ENCODE assay signal across 20 cellular contexts in the genomic region with DNA sequence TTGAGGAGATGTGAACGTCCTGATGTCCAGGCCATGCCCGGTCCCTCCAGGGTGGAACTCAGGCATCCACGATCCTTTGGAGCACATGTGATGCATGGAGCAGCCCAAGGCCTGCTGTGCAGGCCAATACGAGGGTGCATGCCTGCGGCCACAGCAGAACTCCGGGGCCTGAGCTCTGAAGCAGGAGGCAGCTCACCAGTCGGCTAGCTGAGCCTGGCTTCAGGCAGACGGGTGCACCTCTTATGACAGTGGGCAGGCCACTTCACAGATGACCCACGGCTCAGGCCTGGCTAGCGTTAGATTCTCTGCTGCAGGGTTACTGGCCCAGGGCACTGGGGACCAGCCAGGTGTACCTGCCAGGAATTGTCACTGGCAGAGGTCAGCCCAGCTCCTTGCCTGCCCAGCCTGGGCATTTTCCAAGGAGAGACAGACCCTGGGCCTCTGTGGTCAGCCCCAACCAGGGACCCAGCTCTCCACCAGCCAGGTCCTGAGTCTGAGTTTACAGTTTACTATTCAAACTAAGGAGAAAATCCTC. TPM values are rescaled to one million over a fixed set of nuclear protein-coding genes. Genes with fewer than 3 reads are reported as not detected.
DNase-seq lines count a peak whose midpoint lies in the region; FAIRE-seq and TF ChIP-seq lines count a peak whose summit lies in the region.
"Had no signal": no experiment of that assay in that cellular context is flagged by ENCODE, and none has a peak within 500 bp of the region (broad histone marks: within the 10 kb centered on the region; RNA-seq: fewer than 3 reads in every experiment).

No MANE protein-coding gene starts in this region.

- no peak overlapping the region for H3K9ac ChIP-seq in rectal smooth muscle tissue (ENCODE audit: low read length)
- H3K9ac ChIP-seq: KMS-11 had no signal

- peaks cover 20% of the 10 kb centered on the region for H3K27me3 Mint-ChIP-seq in chondrocyte (ENCODE audit: low read depth)
- H3K27me3 Mint-ChIP-seq: stimulated activated naive CD8-positive, alpha-beta T cell treated with anti-CD3 and anti-CD28 coated beads, Interleukin-15, Interleukin-2, amounts not matched to agents 100 ng/mL and 50 ng/mL, for 24 hours had no signal

- H3K4me1 Mint-ChIP-seq in chondrocyte (ENCODE audit: low read depth), result peaks cover 9% of the 10 kb centered on the region
- H3K4me1 Mint-ChIP-seq: naive thymus-derived CD8-positive, alpha-beta T cell had no signal

- H3K36me3 ChIP-seq in left ventricle myocardium inferior, result no peaks in the 10 kb centered on the region
- no peaks in the 10 kb centered on the region for H3K36me3 ChIP-seq in rectal smooth muscle tissue (ENCODE audit: control insufficient read depth, insufficient read depth, low read length)
- no peaks in the 10 kb centered on the region for H3K36me3 ChIP-seq in vagina
- H3K36me3 ChIP-seq: BE2C, breast epithelium had no signal

- no peaks in the 10 kb centered on the region for H3K36me3 Mint-ChIP-seq in chondrocyte (ENCODE audit: low read depth)
- H3K36me3 Mint-ChIP-seq: naive thymus-derived CD8-positive, alpha-beta T cell had no signal

- DNase-seq in chondrocyte (ENCODE audit: low spot score) (peak; percentile 72), left ventricle myocardium inferior (no peak), vagina (ENCODE audit: extremely low spot score in 2 of 2) (no peak), Ammon's horn (ENCODE audit: low spot score) (no peak), HTR-8/SVneo (ENCODE audit: insufficient read length, low spot score) (no peak)
- no peak for DNase-seq in activated CD4-positive, alpha-beta T cell treated with anti-CD3 and anti-CD28 coated beads for 4 hours
- DNase-seq: BE2C; Calu3; effector CD8-positive, alpha-beta T cell; mesenchymal stem cell; NCI-H2081; RPMI8226 had no signal

- no peak overlapping the region for H3K4me3 Mint-ChIP-seq in chondrocyte (ENCODE audit: unreplicated experiment)
- H3K4me3 Mint-ChIP-seq: naive thymus-derived CD8-positive, alpha-beta T cell; stimulated activated naive CD8-positive, alpha-beta T cell treated with anti-CD3 and anti-CD28 coated beads, Interleukin-15, Interleukin-2, amounts not matched to agents 100 ng/mL and 50 ng/mL, for 24 hours had no signal

- H3K27ac ChIP-seq in left ventricle myocardium inferior (replicated peaks) (peak overlapping the region; percentile 79), rectal smooth muscle tissue (ENCODE audit: low read depth, low read length) (peak overlapping the region; percentile 61), vagina (peak overlapping the region; percentile 40)
- H3K27ac ChIP-seq: hepatocyte, KMS-11 had no signal

- no peak for TF ChIP-seq POLR2A in vagina (IDR thresholded peaks at IDR 0.05)

- peaks cover 2% of the 10 kb centered on the region for H3K9me3 Mint-ChIP-seq in chondrocyte (ENCODE audit: low read depth)
- H3K9me3 Mint-ChIP-seq: stimulated activated naive CD8-positive, alpha-beta T cell treated with anti-CD3 and anti-CD28 coated beads, Interleukin-15, Interleukin-2, amounts not matched to agents 100 ng/mL and 50 ng/mL, for 24 hours had no signal

- H3K4me3 ChIP-seq in left ventricle myocardium inferior (no peak overlapping the region), rectal smooth muscle tissue (ENCODE audit: low read length) (no peak overlapping the region), vagina (no peak overlapping the region)
- H3K4me3 ChIP-seq: breast epithelium, hepatocyte had no signal

- intact Hi-C loops in left ventricle myocardium inferior (cut with micrococcal nuclease) (no loop called here), vagina (cut with DNase I) (no loop called here)

- H3K9me3 ChIP-seq in left ventricle myocardium inferior (replicated peaks), result no peaks in the 10 kb centered on the region
- H3K9me3 ChIP-seq in vagina, result no peaks in the 10 kb centered on the region
- H3K9me3 ChIP-seq: BE2C, breast epithelium had no signal

- TF ChIP-seq CTCF in chondrocyte (IDR thresholded peaks at IDR 0.05) (no peak), left ventricle myocardium inferior (IDR thresholded peaks at IDR 0.05; ENCODE audit: borderline replicate concordance) (no peak), vagina (IDR thresholded peaks at IDR 0.05) (no peak)

- H3K27me3 ChIP-seq in left ventricle myocardium inferior (ENCODE audit: low read depth), result no peaks in the 10 kb centered on the region
- no peaks in the 10 kb centered on the region for H3K27me3 ChIP-seq in rectal smooth muscle tissue (ENCODE audit: control insufficient read depth, insufficient read depth, low read length)
- no peaks in the 10 kb centered on the region for H3K27me3 ChIP-seq in vagina
- H3K27me3 ChIP-seq: BE2C, breast epithelium, hepatocyte had no signal

- H3K27ac Mint-ChIP-seq in chondrocyte (ENCODE audit: unreplicated experiment), result no peak overlapping the region
- H3K27ac Mint-ChIP-seq: stimulated activated naive CD8-positive, alpha-beta T cell treated with anti-CD3 and anti-CD28 coated beads, Interleukin-15, Interleukin-2, amounts not matched to agents 100 ng/mL and 50 ng/mL, for 24 hours had no signal

- FAIRE-seq in HTR-8/SVneo (lab: Jason Lieb, UNC), result no peak
- FAIRE-seq: G401.6, keratinocyte had no signal

- H3K4me1 ChIP-seq in left ventricle myocardium inferior (peaks cover 78% of the 10 kb centered on the region), rectal smooth muscle tissue (ENCODE audit: control insufficient read depth, insufficient read depth, low read length) (peaks cover 7% of the 10 kb centered on the region), vagina (peaks cover 22% of the 10 kb centered on the region)
- H3K4me1 ChIP-seq: BE2C had no signal

RNA-seq across cellular contexts. Expression of a gene that starts 29.6 kb away (rescaled TPM):
- 29.5 to 40.6 TPM (median 40.1 TPM) in 3 replicates for total RNA-seq in chondrocyte
- 105 TPM for total RNA-seq in left ventricle myocardium inferior
- total RNA-seq in vagina, result 24.3 TPM
